In genomic region chr19:9858766-9859165, GRCh38 we compare ENCODE assay signal across 1 cellular context.
TF ChIP-seq lines count a peak whose summit lies in the region.

No MANE protein-coding gene starts in this region.

TF ChIP-seq in GM23338, 12 proteins besides CTCF, POLR2A, EP300 and RAD21:
- no peak for TF ChIP-seq REST (IDR thresholded peaks at IDR 0.05; ENCODE audit: unreplicated experiment)
- no peak for TF ChIP-seq ZNF114 (CRISPR knock-in tag; IDR thresholded peaks at IDR 0.05)
- no peak for TF ChIP-seq ETS1 (IDR thresholded peaks at IDR 0.05)
- no peak for TF ChIP-seq EZH2 (IDR thresholded peaks at IDR 0.05; ENCODE audit: low read depth, unreplicated experiment)
- no peak for TF ChIP-seq CREB1 (CRISPR knock-in tag; IDR thresholded peaks at IDR 0.05; ENCODE audit: low read depth)
- no peak for TF ChIP-seq POLR2AphosphoS5 (IDR thresholded peaks at IDR 0.05; ENCODE audit: low read depth)
- no peak for TF ChIP-seq JUNB (IDR thresholded peaks at IDR 0.05; ENCODE audit: unreplicated experiment)
- no peak for TF ChIP-seq NANOG (IDR thresholded peaks at IDR 0.05; ENCODE audit: borderline replicate concordance)
- TF ChIP-seq ZNF462 (CRISPR knock-in tag; IDR thresholded peaks at IDR 0.05): no peak
- TF ChIP-seq STAT1 (IDR thresholded peaks at IDR 0.05; ENCODE audit: unreplicated experiment): no peak
- no peak for TF ChIP-seq ZNF331 (CRISPR knock-in tag; IDR thresholded peaks at IDR 0.05; ENCODE audit: low read depth)
- TF ChIP-seq EZH2phosphoT487 (IDR thresholded peaks at IDR 0.05; ENCODE audit: unreplicated experiment): no peak
